Comparison of ENCODE assay signal across 13 cellular contexts in the genomic region with DNA sequence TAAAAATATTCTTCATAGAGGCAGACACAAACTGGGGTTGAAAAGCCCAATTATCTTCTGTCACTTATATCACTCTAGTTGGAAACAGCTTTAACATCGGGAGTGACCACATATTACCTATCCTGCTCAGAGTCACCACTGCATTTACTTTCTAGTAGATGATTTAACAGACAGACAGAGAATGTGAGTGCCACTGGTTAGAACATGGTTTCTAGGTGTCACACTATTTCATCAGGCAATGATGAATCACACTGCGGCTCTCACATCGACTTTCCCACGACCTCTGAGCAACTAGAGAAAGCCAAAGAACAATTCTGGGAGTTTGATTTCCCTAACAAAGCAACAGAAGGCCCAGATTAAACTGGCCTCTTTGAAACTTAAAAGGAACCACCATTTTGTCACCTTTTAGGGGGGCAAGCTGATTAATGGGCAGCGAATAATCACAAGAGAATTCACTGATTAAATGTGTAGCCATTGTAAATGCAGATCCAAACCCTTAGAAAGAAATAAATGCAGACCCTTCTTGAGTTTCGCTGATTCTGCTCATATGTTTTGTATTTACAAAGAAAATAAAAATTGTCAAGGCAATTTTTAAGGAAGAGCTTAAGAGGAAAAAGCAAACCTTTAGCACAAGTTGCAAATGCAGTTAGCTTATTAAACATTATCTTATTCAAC.
DNase-seq lines count a peak whose midpoint lies in the region; ATAC-seq and TF ChIP-seq lines count a peak whose summit lies in the region.
"Had no signal": no experiment of that assay in that cellular context is flagged by ENCODE, and none has a peak within 500 bp of the region (broad histone marks: within the 10 kb centered on the region; RNA-seq: fewer than 3 reads in every experiment).

No MANE protein-coding gene starts in this region.

- no peak overlapping the region for H2AFZ ChIP-seq in ACC112 (ENCODE audit: low read length, unreplicated experiment)

- no peaks in the 10 kb centered on the region for H3K9me3 ChIP-seq in body of pancreas
- H3K9me3 ChIP-seq: BE2C, SK-N-SH had no signal

- no peak overlapping the region for H3K4me3 ChIP-seq in ACC112 (ENCODE audit: low read depth, low read length)
- H3K4me3 ChIP-seq in body of pancreas = no peak overlapping the region

- H3K27ac ChIP-seq in ACC112 (ENCODE audit: low read depth, low read length) (peak overlapping the region; percentile 27), body of pancreas (peak overlapping the region in 2 of 4 donors; percentile 34 to 61)

- no peaks in the 10 kb centered on the region for H3K36me3 ChIP-seq in ACC112 (ENCODE audit: insufficient read depth, low read length)
- H3K36me3 ChIP-seq in body of pancreas (replicated peaks in 1 of 2; ENCODE audit: insufficient read depth in 1 of 2, low read depth in 2 of 2) = no peaks in the 10 kb centered on the region
- H3K36me3 ChIP-seq: BE2C had no signal

- 33 to 39% methylated on average over 6 of the region's 6 CpGs for WGBS in body of pancreas, 2 donors

- peak; percentile 80 for DNase-seq in HT1080 (ENCODE audit: low read depth)
- DNase-seq in body of pancreas = peak in 3 of 4 donors; percentile 33 to 36 (median 35)
- DNase-seq in iPS DF 19.7 (ENCODE audit: low read depth, low spot score) = peak; percentile 7
- no peak for DNase-seq in cerebellar nuclear complex (lab: John Stamatoyannopoulos, UW)
- no peak for DNase-seq in HCEC 1CT
- DNase-seq in left cardiac atrium = no peak
- DNase-seq: activated CD4-positive, CD25-positive, alpha-beta regulatory T cell treated with anti-CD3 and anti-CD28 coated beads, Interleukin-2, amount 50 U/mL, for 72 hours; BE2C; NCI-H524 treated with DMSO at 0.1 percent for 48 hours; occipital lobe; SK-N-SH had no signal

- peak; percentile 68 for ATAC-seq in body of pancreas
- ATAC-seq in HG03354 (IDR thresholded peaks at IDR 0.05; ENCODE audit: poor library complexity, severe bottlenecking, unreplicated experiment) = no peak
- no peak for ATAC-seq in left cardiac atrium

- H3K4me1 ChIP-seq in ACC112 (ENCODE audit: control insufficient read depth, insufficient read depth, low read length, unreplicated experiment) (peaks cover 4% of the 10 kb centered on the region), body of pancreas (no peaks in the 10 kb centered on the region)
- H3K4me1 ChIP-seq: BE2C had no signal

- no peak for TF ChIP-seq CTCF in body of pancreas (IDR thresholded peaks at IDR 0.05)

- H3K27me3 ChIP-seq in ACC112 (ENCODE audit: insufficient read depth, low read length) (peaks cover 5% of the 10 kb centered on the region), body of pancreas (no peaks in the 10 kb centered on the region)
- H3K27me3 ChIP-seq: BE2C had no signal

- no peak for TF ChIP-seq POLR2A in body of pancreas (IDR thresholded peaks at IDR 0.05)

- H3K79me2 ChIP-seq in ACC112 (ENCODE audit: control insufficient read depth, insufficient read depth, low read length, unreplicated experiment) = no peaks in the 10 kb centered on the region

- intact Hi-C loops in body of pancreas (cut with DNase I) (no loop called here), left cardiac atrium (cut with DNase I) (no loop called here)

Comparison
In these comparisons a context has a peak if more than half of its experiments do, and no peak if none do; other contexts are left out.
1. DNase-seq: peak in HT1080 (single experiment), body of pancreas (3 of 4) and iPS DF 19.7 (single experiment); none in cerebellar nuclear complex (0 of 2), HCEC 1CT (single experiment) and left cardiac atrium (single experiment).